ENCODE assay signal across 17 cellular contexts in the genomic region with DNA sequence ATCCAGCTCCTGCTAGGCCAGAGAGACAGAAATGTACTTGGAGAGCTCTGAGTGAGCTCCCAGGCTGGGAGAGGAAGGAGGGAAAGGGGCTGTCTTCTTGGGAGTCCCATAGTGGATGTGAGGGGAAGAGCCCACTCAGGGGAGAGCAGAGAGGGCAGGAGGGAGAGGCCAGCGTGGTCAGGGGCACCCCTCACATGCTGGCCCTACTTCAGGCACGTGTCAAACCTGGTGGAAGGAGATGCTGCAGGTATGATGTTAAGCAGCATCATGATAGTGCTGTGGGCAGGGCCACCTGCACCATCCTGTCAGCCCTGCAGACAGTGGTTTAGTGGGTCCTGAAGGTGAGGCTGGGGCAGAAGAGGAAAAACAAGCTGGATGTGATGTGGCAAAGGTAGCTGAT. TPM values are rescaled to one million over a fixed set of nuclear protein-coding genes. Genes with fewer than 3 reads are reported as not detected.
DNase-seq lines count a peak whose midpoint lies in the region; ATAC-seq and TF ChIP-seq lines count a peak whose summit lies in the region.
"Had no signal": no experiment of that assay in that cellular context is flagged by ENCODE, and none has a peak within 500 bp of the region (broad histone marks: within the 10 kb centered on the region; RNA-seq: fewer than 3 reads in every experiment).

No MANE protein-coding gene starts in this region.

- no peak overlapping the region for H2BK5ac ChIP-seq in mesenchymal stem cell (ENCODE audit: low read depth, low read length, poor library complexity, severe bottlenecking)

- H2BK12ac ChIP-seq in mesenchymal stem cell (ENCODE audit: low read length in 2 of 2): no peak overlapping the region

- TF ChIP-seq CTCF in natural killer cell (IDR thresholded peaks at IDR 0.05): no peak
- no peak for TF ChIP-seq CTCF in thoracic aorta (IDR thresholded peaks at IDR 0.05)
- TF ChIP-seq CTCF in MM.1S (IDR thresholded peaks at IDR 0.05; ENCODE audit: low read length): no peak

- H3K4me2 ChIP-seq in mesenchymal stem cell (ENCODE audit: low read length, poor library complexity, severe bottlenecking): no peak overlapping the region
- no peak overlapping the region for H3K4me2 ChIP-seq in MM.1S (ENCODE audit: low read depth, low read length)

- no peak overlapping the region for H3K9ac ChIP-seq in mesenchymal stem cell (ENCODE audit: low read length)
- no peak overlapping the region for H3K9ac ChIP-seq in MM.1S (ENCODE audit: low read length)
- H3K9ac ChIP-seq: GM23248 had no signal

- H3K27me3 ChIP-seq in mesenchymal stem cell (ENCODE audit: control insufficient read depth in 1 of 2, insufficient read depth in 1 of 2, low read length in 2 of 2) (peaks cover 0 to 44% of the 10 kb centered on the region in 2 experiments), thoracic aorta (replicated peaks; ENCODE audit: insufficient read depth) (no peaks in the 10 kb centered on the region), aorta (ENCODE audit: control insufficient read depth in 1 of 2, insufficient read depth in 2 of 2, low read length in 1 of 2) (no peaks in the 10 kb centered on the region), MM.1S (replicated peaks; ENCODE audit: insufficient read depth, low read length) (no peaks in the 10 kb centered on the region)

- H3K27ac ChIP-seq in mesenchymal stem cell (ENCODE audit: low read length, poor library complexity, severe bottlenecking) (no peak overlapping the region), thoracic aorta (peak overlapping the region; percentile 45 to 64), aorta (ENCODE audit: low read depth in 1 of 2, low read length in 2 of 2) (peak overlapping the region in 1 of 2 donors; percentile 7), MM.1S (ENCODE audit: low read length) (no peak overlapping the region)
- H3K27ac ChIP-seq: GM23248 had no signal

- no peak overlapping the region for H2AK5ac ChIP-seq in mesenchymal stem cell (ENCODE audit: low read length, severe bottlenecking)

- H3K18ac ChIP-seq in mesenchymal stem cell (ENCODE audit: low read depth in 1 of 2, low read length in 2 of 2): no peak overlapping the region

- ATAC-seq in natural killer cell treated with Interleukin-12 subunit alpha and Interleukin-12 subunit beta and Interleukin-15 and Interleukin-18, amount 100 ng/mL, for 72 hours: peak; percentile 11 to 31
- ATAC-seq in natural killer cell: no peak
- ATAC-seq in thoracic aorta (ENCODE audit: insufficient number of reproducible peaks, low FRiP score, low read depth): no peak
- peak; percentile 26 for ATAC-seq in aorta (ENCODE audit: low FRiP score)

- H2BK15ac ChIP-seq in mesenchymal stem cell (ENCODE audit: low read depth, poor library complexity, severe bottlenecking): no peak overlapping the region

- H2AFZ ChIP-seq in mesenchymal stem cell (ENCODE audit: low read depth, low read length) (no peak overlapping the region), MM.1S (ENCODE audit: low read length) (no peak overlapping the region)
- H2AFZ ChIP-seq: GM23248 had no signal

- no peaks in the 10 kb centered on the region for H3K9me2 ChIP-seq in MM.1S (replicated peaks; ENCODE audit: insufficient read depth, low read length)

- H3K23ac ChIP-seq in mesenchymal stem cell (ENCODE audit: low read length in 2 of 2): no peak overlapping the region

- H3K9me3 Mint-ChIP-seq in natural killer cell treated with Interleukin-12 subunit alpha and Interleukin-12 subunit beta and Interleukin-15 and Interleukin-18, amount 100 ng/mL, for 72 hours: peaks cover 3% of the 10 kb centered on the region
- H3K9me3 Mint-ChIP-seq in natural killer cell: peaks cover 0 to 2% of the 10 kb centered on the region in 2 donors

- H4K8ac ChIP-seq in mesenchymal stem cell (ENCODE audit: low read length): no peak overlapping the region

- no peak overlapping the region for H2BK120ac ChIP-seq in mesenchymal stem cell (ENCODE audit: low read depth, low read length)

- H3K4me3 Mint-ChIP-seq in natural killer cell treated with Interleukin-12 subunit alpha and Interleukin-12 subunit beta and Interleukin-15 and Interleukin-18, amount 100 ng/mL, for 72 hours: no peak overlapping the region
- no peak overlapping the region for H3K4me3 Mint-ChIP-seq in natural killer cell
- H3K4me3 Mint-ChIP-seq: CD4-positive, alpha-beta memory T cell had no signal

- no peaks in the 10 kb centered on the region for H3F3A ChIP-seq in MM.1S (ENCODE audit: insufficient read depth, low read length)

- no peak overlapping the region for H3K27ac Mint-ChIP-seq in natural killer cell treated with Interleukin-12 subunit alpha and Interleukin-12 subunit beta and Interleukin-15 and Interleukin-18, amount 100 ng/mL, for 72 hours
- no peak overlapping the region for H3K27ac Mint-ChIP-seq in natural killer cell
- H3K27ac Mint-ChIP-seq: CD4-positive, alpha-beta memory T cell had no signal

- H3K9me3 ChIP-seq in mesenchymal stem cell (ENCODE audit: control insufficient read depth, low read length) (no peaks in the 10 kb centered on the region), thoracic aorta (peaks cover 5% of the 10 kb centered on the region), aorta (ENCODE audit: control insufficient read depth, low read length) (peaks cover 1% of the 10 kb centered on the region), MM.1S (replicated peaks; ENCODE audit: insufficient read depth, low read length) (no peaks in the 10 kb centered on the region)

- peaks cover 2 to 9% of the 10 kb centered on the region in 2 donors for H3K27me3 Mint-ChIP-seq in natural killer cell treated with Interleukin-12 subunit alpha and Interleukin-12 subunit beta and Interleukin-15 and Interleukin-18, amount 100 ng/mL, for 72 hours
- peaks cover 5 to 8% of the 10 kb centered on the region in 2 donors for H3K27me3 Mint-ChIP-seq in natural killer cell (ENCODE audit: low read depth in 2 of 2)

- H3K79me1 ChIP-seq in mesenchymal stem cell (replicated peaks; ENCODE audit: low read length, poor library complexity, severe bottlenecking): no peaks in the 10 kb centered on the region

- no peak overlapping the region for H3K4ac ChIP-seq in mesenchymal stem cell (ENCODE audit: low read depth in 1 of 2, low read length in 2 of 2)

- H3K79me2 ChIP-seq in MM.1S (ENCODE audit: low read length): no peaks in the 10 kb centered on the region

- no peak for DNase-seq in natural killer cell treated with Interleukin-12 subunit alpha and Interleukin-12 subunit beta and Interleukin-15 and Interleukin-18, amount 100 ng/mL, for 72 hours (ENCODE audit: low spot score)
- DNase-seq in natural killer cell (no peak), mesenchymal stem cell (no peak), thoracic aorta (ENCODE audit: low spot score) (no peak), aorta (no peak), MM.1S (no peak), middle frontal gyrus (ENCODE audit: extremely low spot score, low spot score) (no peak), RKO (ENCODE audit: low spot score) (no peak)
- DNase-seq: C1 segment of cervical spinal cord; Calu3; CD4-positive, alpha-beta memory T cell; COR-L47; DMS153; DND-41; GM23248; H7; HCEC 1CT had no signal

- H3K4me3 ChIP-seq in mesenchymal stem cell (ENCODE audit: insufficient read depth in 1 of 2, low read depth in 1 of 2, low read length in 2 of 2) (no peak overlapping the region), thoracic aorta (no peak overlapping the region), aorta (ENCODE audit: low read length in 2 of 2) (no peak overlapping the region), MM.1S (ENCODE audit: low read length) (no peak overlapping the region)
- H3K4me3 ChIP-seq: GM23248 had no signal

- intact Hi-C loops in natural killer cell (cut with micrococcal nuclease) (no loop called here), aorta (cut with DNase I) (no loop called here)

- no peaks in the 10 kb centered on the region for H4K20me1 ChIP-seq in MM.1S (ENCODE audit: insufficient read depth, low read length)

- no peaks in the 10 kb centered on the region for H3K36me3 Mint-ChIP-seq in natural killer cell treated with Interleukin-12 subunit alpha and Interleukin-12 subunit beta and Interleukin-15 and Interleukin-18, amount 100 ng/mL, for 72 hours
- no peaks in the 10 kb centered on the region for H3K36me3 Mint-ChIP-seq in natural killer cell
- H3K36me3 Mint-ChIP-seq: CD4-positive, alpha-beta memory T cell had no signal

- H3K4me1 ChIP-seq in mesenchymal stem cell (ENCODE audit: control insufficient read depth, insufficient read depth, low read depth, low read length): peaks cover 2% of the 10 kb centered on the region
- peaks cover 9 to 54% of the 10 kb centered on the region in 2 donors for H3K4me1 ChIP-seq in thoracic aorta (ENCODE audit: control insufficient read depth in 1 of 2, low read depth in 2 of 2)
- no peaks in the 10 kb centered on the region for H3K4me1 ChIP-seq in aorta (ENCODE audit: control insufficient read depth in 1 of 2, insufficient read depth in 2 of 2, low read length in 2 of 2)
- no peaks in the 10 kb centered on the region for H3K4me1 ChIP-seq in MM.1S (ENCODE audit: low read length)

- H4K91ac ChIP-seq in mesenchymal stem cell (ENCODE audit: low read length): peak overlapping the region; percentile 27

- H3K36me3 ChIP-seq in mesenchymal stem cell (ENCODE audit: control insufficient read depth in 1 of 2, insufficient read depth in 2 of 2, low read depth in 1 of 2, low read length in 2 of 2) (no peaks in the 10 kb centered on the region), thoracic aorta (no peaks in the 10 kb centered on the region), aorta (ENCODE audit: control insufficient read depth in 1 of 2, insufficient read depth in 2 of 2, low read length in 1 of 2) (no peaks in the 10 kb centered on the region), MM.1S (replicated peaks; ENCODE audit: insufficient read depth, low read length) (no peaks in the 10 kb centered on the region)

- H3K14ac ChIP-seq in mesenchymal stem cell (ENCODE audit: low read length in 2 of 2): no peak overlapping the region

- 39% methylated on average over 2 of the region's 2 CpGs for WGBS in mesenchymal stem cell
- WGBS in aorta, 2 donors: 75 to 93% methylated on average over 2 of the region's 2 CpGs

- H3K4me1 Mint-ChIP-seq in natural killer cell treated with Interleukin-12 subunit alpha and Interleukin-12 subunit beta and Interleukin-15 and Interleukin-18, amount 100 ng/mL, for 72 hours (ENCODE audit: low read depth in 2 of 2): no peaks in the 10 kb centered on the region
- no peaks in the 10 kb centered on the region for H3K4me1 Mint-ChIP-seq in natural killer cell
- H3K4me1 Mint-ChIP-seq: CD4-positive, alpha-beta memory T cell had no signal

RNA-seq across cellular contexts. Expression of a gene that starts 31.6 kb away (rescaled TPM):
- total RNA-seq in natural killer cell treated with Interleukin-12 subunit alpha and Interleukin-12 subunit beta and Interleukin-15 and Interleukin-18, amount 100 ng/mL, for 72 hours: not detected
- total RNA-seq in natural killer cell: not detected
- 0.25 TPM for polyA plus RNA-seq in mesenchymal stem cell (2013, experiment 1 of 2)
- 0.19 TPM for polyA plus RNA-seq in mesenchymal stem cell (2013, experiment 2 of 2)
- 1 to 10 TPM; 8.3 to 9.7 TPM for total RNA-seq in thoracic aorta
- total RNA-seq in aorta: 10 to 100 TPM in 1 of 2 donors, 1 to 10 TPM in 1; 7.1 to 16.5 TPM
- 1 to 10 TPM in 1 of 2 donors, under 1 TPM in 1; 0.54 to 1.4 TPM for polyA plus RNA-seq in aorta
- total RNA-seq: Calu3; CD4-positive, alpha-beta memory T cell had no signal
- polyA plus RNA-seq: CD4-positive, alpha-beta memory T cell had no signal

Comparison
In these comparisons a context has a peak if more than half of its experiments do, and no peak if none do; other contexts are left out.
1. ATAC-seq: peak in natural killer cell treated with Interleukin-12 subunit alpha and Interleukin-12 subunit beta and Interleukin-15 and Interleukin-18, amount 100 ng/mL, for 72 hours (2 of 2) and aorta (single experiment); none in natural killer cell (0 of 3) and thoracic aorta (single experiment).
2. H3K27ac ChIP-seq: peak in thoracic aorta (2 of 2); none in mesenchymal stem cell (single experiment) and MM.1S (single experiment).
3. RNA of a gene that starts 31.6 kb away (total RNA-seq): 7.1 to 16.5 TPM in aorta and 8.3 to 9.7 TPM in thoracic aorta; not detected in natural killer cell treated with Interleukin-12 subunit alpha and Interleukin-12 subunit beta and Interleukin-15 and Interleukin-18, amount 100 ng/mL, for 72 hours and not detected in natural killer cell; every median in the first group is over 4 times any median in the second.